8 cellular contexts compared by ENCODE assay signal in genomic region chr14:81436296-81437138, GRCh38. TPM values are rescaled to one million over a fixed set of nuclear protein-coding genes. Genes with fewer than 3 reads are reported as not detected.
DNase-seq lines count a peak whose midpoint lies in the region; ATAC-seq lines count a peak whose summit lies in the region.

No MANE protein-coding gene starts in this region.

- peaks cover 0 to 2% of the 10 kb centered on the region in 2 donors for H3K27me3 ChIP-seq in esophagus (ENCODE audit: control insufficient read depth in 1 of 2, insufficient read depth in 2 of 2, low read length in 2 of 2)

- peaks cover 9 to 19% of the 10 kb centered on the region in 2 donors for H3K4me1 Mint-ChIP-seq in stimulated activated naive B cell treated with anti-CD40 and anti-IgM and Interleukin-4, amounts not matched to agents 10 μg/mL and 1 μg/mL and 100 μg/mL, for 72 hours

- H3K4me3 ChIP-seq in esophagus (ENCODE audit: low read depth in 1 of 2, low read length in 2 of 2), result peak overlapping the region; percentile 67 to 71

- H3K9me3 Mint-ChIP-seq in stimulated activated naive B cell treated with anti-CD40 and anti-IgM and Interleukin-4, amounts not matched to agents 10 μg/mL and 1 μg/mL and 100 μg/mL, for 72 hours, result no peaks in the 10 kb centered on the region

- H3K4me1 ChIP-seq in esophagus (ENCODE audit: control insufficient read depth in 2 of 2, insufficient read depth in 2 of 2, low read length in 1 of 2), result no peaks in the 10 kb centered on the region

- no peaks in the 10 kb centered on the region for H3K36me3 ChIP-seq in esophagus (ENCODE audit: control insufficient read depth in 2 of 2, insufficient read depth in 2 of 2, low read length in 1 of 2)

- DNase-seq in AML-193 (lab: John Stamatoyannopoulos, UW) (peak; percentile 27 to 30), NCI-H524 (lab: John Stamatoyannopoulos, UW) (peak; percentile 80 to 94), activated T-cell treated with anti-CD3 and anti-CD28 coated beads for 24 hours (ENCODE audit: low read depth) (peak; percentile 32), midbrain (lab: John Stamatoyannopoulos, UW) (peak; percentile 88)
- peak; percentile 22 for DNase-seq in stimulated activated naive B cell treated with anti-CD40 and anti-IgM and Interleukin-4, amounts not matched to agents 10 μg/mL and 1 μg/mL and 100 μg/mL, for 72 hours

- 2% methylated on average over 71 to 79 of the region's 79 CpGs for WGBS in esophagus, 2 donors

- H3K27me3 Mint-ChIP-seq in stimulated activated naive B cell treated with anti-CD40 and anti-IgM and Interleukin-4, amounts not matched to agents 10 μg/mL and 1 μg/mL and 100 μg/mL, for 72 hours, result peaks cover 64 to 89% of the 10 kb centered on the region in 2 donors

- ATAC-seq in GM19025 (IDR thresholded peaks at IDR 0.05; ENCODE audit: low read depth, unreplicated experiment), result peak; percentile 78
- peak; percentile 71 for ATAC-seq in HG03175 (IDR thresholded peaks at IDR 0.05; ENCODE audit: unreplicated experiment)
- peak; percentile 77 to 79 for ATAC-seq in stimulated activated naive B cell treated with anti-CD40 and anti-IgM and Interleukin-4, amounts not matched to agents 10 μg/mL and 1 μg/mL and 100 μg/mL, for 72 hours (replicated peaks)

- H3K27ac ChIP-seq in esophagus (ENCODE audit: low read depth in 2 of 2, low read length in 1 of 2), result peak overlapping the region in 1 of 2 donors; percentile 55

- H3K36me3 Mint-ChIP-seq in stimulated activated naive B cell treated with anti-CD40 and anti-IgM and Interleukin-4, amounts not matched to agents 10 μg/mL and 1 μg/mL and 100 μg/mL, for 72 hours, result no peaks in the 10 kb centered on the region

- H3K27ac Mint-ChIP-seq in stimulated activated naive B cell treated with anti-CD40 and anti-IgM and Interleukin-4, amounts not matched to agents 10 μg/mL and 1 μg/mL and 100 μg/mL, for 72 hours, result no peak overlapping the region

- no peaks in the 10 kb centered on the region for H3K9me3 ChIP-seq in esophagus (ENCODE audit: control insufficient read depth in 2 of 2, insufficient read depth in 1 of 2, low read depth in 1 of 2, low read length in 1 of 2)

- peak overlapping the region; percentile 52 to 70 for H3K4me3 Mint-ChIP-seq in stimulated activated naive B cell treated with anti-CD40 and anti-IgM and Interleukin-4, amounts not matched to agents 10 μg/mL and 1 μg/mL and 100 μg/mL, for 72 hours

RNA-seq across cellular contexts. Expression of gene STON2, which starts 36.4 kb away (rescaled TPM):
- 10 to 100 TPM in 1 of 2 donors, 1 to 10 TPM in 1; 8.5 to 20.4 TPM for polyA plus RNA-seq in esophagus

Comparison
In these comparisons a context has a peak if more than half of its experiments do, and no peak if none do; other contexts are left out.
1. DNase-seq: peak in every context shown above with its lines; median percentile 88 in midbrain; 87 in NCI-H524; 32 in activated T-cell treated with anti-CD3 and anti-CD28 coated beads for 24 hours; 28 in AML-193; 22 in stimulated activated naive B cell treated with anti-CD40 and anti-IgM and Interleukin-4, amounts not matched to agents 10 μg/mL and 1 μg/mL and 100 μg/mL, for 72 hours.